Comparison of ENCODE assay signal across 1 cellular context in genomic region chr22:45542736-45543135, GRCh38. TPM values are rescaled to one million over a fixed set of nuclear protein-coding genes. Genes with fewer than 3 reads are reported as not detected.
"Had no signal": no experiment of that assay in that cellular context is flagged by ENCODE, and none has a peak within 500 bp of the region (broad histone marks: within the 10 kb centered on the region; RNA-seq: fewer than 3 reads in every experiment).

No MANE protein-coding gene starts in this region.

RNA-seq across cellular contexts. Expression of gene FBLN1, which starts 40.1 kb away (rescaled TPM):
- total RNA-seq: naive thymus-derived CD8-positive, alpha-beta T cell had no signal
- polyA plus RNA-seq: naive thymus-derived CD8-positive, alpha-beta T cell had no signal
